Comparison of ENCODE assay signal across 8 cellular contexts in the genomic region with DNA sequence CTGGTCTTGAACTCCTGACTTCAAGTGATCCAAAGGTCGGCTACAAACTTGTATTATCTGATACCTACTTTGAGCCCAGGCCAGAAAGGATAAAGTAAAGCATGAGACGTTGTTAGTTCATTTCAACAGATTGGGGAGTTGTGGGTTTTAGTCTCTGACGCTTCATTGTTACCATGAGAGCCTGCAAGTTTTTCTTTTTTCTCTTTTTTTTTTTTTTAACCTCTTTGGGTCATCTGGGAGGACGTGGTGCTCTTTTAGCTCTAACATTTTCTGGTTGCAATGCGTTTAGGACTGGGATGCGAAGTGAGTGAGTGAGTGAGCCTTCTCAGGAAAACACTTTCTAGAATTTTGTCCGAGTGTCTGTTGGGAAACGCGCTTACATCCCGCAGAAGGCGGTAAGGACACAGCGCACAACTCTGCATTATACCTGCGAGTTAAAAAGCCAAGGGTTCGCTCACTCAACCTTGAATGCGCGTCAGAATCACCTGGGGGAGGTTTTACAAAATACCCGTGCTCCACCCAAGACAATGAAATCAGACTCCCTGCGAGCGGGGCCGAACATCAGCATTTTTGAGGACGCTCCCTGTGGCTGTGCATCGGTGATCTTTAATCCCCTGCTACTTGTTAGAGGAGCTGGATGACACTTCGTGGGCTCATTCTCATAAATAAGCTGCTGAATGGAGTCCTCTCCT. TPM values are rescaled to one million over a fixed set of nuclear protein-coding genes. Genes with fewer than 3 reads are reported as not detected.
DNase-seq lines count a peak whose midpoint lies in the region; ATAC-seq and TF ChIP-seq lines count a peak whose summit lies in the region.

No MANE protein-coding gene starts in this region.

- H3K4me2 ChIP-seq in BLaER1 treated with 17β-estradiol and CSF1 and Interleukin-3, amounts not matched to agents 10 nM and 100 nM: peak overlapping the region; percentile 81 to 98 (median 91)

- no peaks in the 10 kb centered on the region for H3K27me3 ChIP-seq in BLaER1 treated with 17β-estradiol and CSF1 and Interleukin-3, amounts not matched to agents 10 nM and 100 nM

- H3K9me3 ChIP-seq in BLaER1 treated with 17β-estradiol and CSF1 and Interleukin-3, amounts not matched to agents 10 nM and 100 nM (replicated peaks in 1 of 11): peaks cover 21 to 34% (median 28%) of the 10 kb centered on the region in 11 experiments; a peak in 21 of 22 replicates

- peaks cover 27 to 75% (median 45%) of the 10 kb centered on the region in 10 experiments for H3K4me1 ChIP-seq in BLaER1 treated with 17β-estradiol and CSF1 and Interleukin-3, amounts not matched to agents 10 nM and 100 nM

- H3K9ac ChIP-seq in BLaER1 treated with 17β-estradiol and CSF1 and Interleukin-3, amounts not matched to agents 10 nM and 100 nM: peak overlapping the region; percentile 94 to 100 (median 97)

- DNase-seq in HFF-Myc (ENCODE audit: extremely low read depth, low read depth) (no peak), fibroblast of mammary gland (ENCODE audit: low read depth) (peak; percentile 58), omental fat pad (ENCODE audit: low spot score) (no peak), NCI-H1436 (lab: John Stamatoyannopoulos, UW) (no peak), COR-L47 (lab: John Stamatoyannopoulos, UW) (no peak)
- DNase-seq in activated CD8-positive, alpha-beta memory T cell treated with anti-CD3 and anti-CD28 coated beads for 24 hours: peak; percentile 67

- H3K27ac ChIP-seq in BLaER1 treated with 17β-estradiol and CSF1 and Interleukin-3, amounts not matched to agents 10 nM and 100 nM: peak overlapping the region; percentile 95 to 100 (median 97)

- peak; percentile 18 for ATAC-seq in omental fat pad (ENCODE audit: low FRiP score)
- no peak for ATAC-seq in HG03460 (IDR thresholded peaks at IDR 0.05; ENCODE audit: unreplicated experiment)

- H3K36me3 ChIP-seq in BLaER1 treated with 17β-estradiol and CSF1 and Interleukin-3, amounts not matched to agents 10 nM and 100 nM: peaks cover 18 to 46% (median 29%) of the 10 kb centered on the region in 11 experiments

- H3K4me3 ChIP-seq in BLaER1 treated with 17β-estradiol and CSF1 and Interleukin-3, amounts not matched to agents 10 nM and 100 nM: peak overlapping the region; percentile 68 to 87 (median 74)
- H3K4me3 ChIP-seq in HFF-Myc (replicated peaks; ENCODE audit: low read depth, low read length) (peak overlapping the region; percentile 65), fibroblast of mammary gland (ENCODE audit: control insufficient read depth, low read depth, low read length) (peak overlapping the region; percentile 79)

- TF ChIP-seq CTCF in HFF-Myc (IDR thresholded peaks at IDR 0.05; ENCODE audit: low read depth, low read length, missing control alignments) (peak; percentile 41), fibroblast of mammary gland (conservative IDR thresholded peaks at IDR 0.05; ENCODE audit: control insufficient read depth, insufficient read depth, low read depth, low read length) (peak; percentile 68), omental fat pad (IDR thresholded peaks at IDR 0.05) (no peak)

- H4K20me1 ChIP-seq in BLaER1 treated with 17β-estradiol and CSF1 and Interleukin-3, amounts not matched to agents 10 nM and 100 nM: no peaks in the 10 kb centered on the region

RNA-seq across cellular contexts. Expression of a gene that starts 0.7 kb away (rescaled TPM):
- total RNA-seq in omental fat pad: 10 to 100 TPM; 24.7 to 57.5 (median 40.5) TPM

RNA-seq across cellular contexts. Expression of a gene that starts 48.4 kb away (rescaled TPM):
- total RNA-seq in omental fat pad: 10 to 100 TPM; 25.1 to 72.5 (median 51.8) TPM

Comparison
In these comparisons a context has a peak if more than half of its experiments do, and no peak if none do; other contexts are left out.
1. DNase-seq: peak in activated CD8-positive, alpha-beta memory T cell treated with anti-CD3 and anti-CD28 coated beads for 24 hours (single experiment) and fibroblast of mammary gland (single experiment); none in HFF-Myc (single experiment), omental fat pad (single experiment), NCI-H1436 (single experiment) and COR-L47 (single experiment).
2. CTCF ChIP-seq: peak in HFF-Myc (single experiment) and fibroblast of mammary gland (single experiment); none in omental fat pad (0 of 3).
3. Peak in every context shown above with its lines, with median percentiles within 50 percentile points of each other: H3K4me3 ChIP-seq.